Comparison of ENCODE assay signal across 32 cellular contexts in genomic region chr2:143313861-143314260, GRCh38.
"Had no signal": no experiment of that assay in that cellular context is flagged by ENCODE, and none has a peak within 500 bp of the region (broad histone marks: within the 10 kb centered on the region; RNA-seq: fewer than 3 reads in every experiment).

No MANE protein-coding gene starts in this region.

- H3K36me3 ChIP-seq: adrenal gland, esophagus squamous epithelium, gastroesophageal sphincter, heart right ventricle, WERI-Rb-1 had no signal

- DNase-seq: activated B cell treated with CpG ODN at 0.5 μM for 24 hours; activated CD4-positive, alpha-beta T cell treated with anti-CD3 and anti-CD28 coated beads for 48 hours; activated CD4-positive, alpha-beta T cell treated with anti-CD3 and anti-CD28 coated beads, Interleukin-2, amount 50 U/mL, for 1 hour; activated CD4-positive, alpha-beta T cell treated with anti-CD3 and anti-CD28 coated beads, Interleukin-2, amount 50 U/mL, for 48 hours; activated CD8-positive, alpha-beta memory T cell treated with anti-CD3 and anti-CD28 coated beads for 24 hours; activated CD8-positive, alpha-beta memory T cell treated with anti-CD3 and anti-CD28 coated beads, Interleukin-2, amount 50 U/mL, for 4 hours; activated CD8-positive, alpha-beta T cell treated with anti-CD3 and anti-CD28 coated beads for 36 hours; activated gamma-delta T cell; activated naive CD4-positive, alpha-beta T cell; activated naive CD4-positive, alpha-beta T cell treated with anti-CD3 and anti-CD28 coated beads, Interleukin-2, amount 10 ng/mL, durations not matched to agents 7 days and 5 days; activated naive CD8-positive, alpha-beta T cell treated with anti-CD3 and anti-CD28 coated beads for 36 hours; activated naive CD8-positive, alpha-beta T cell treated with anti-CD3 and anti-CD28 coated beads, Interleukin-2, amount 50 U/mL, for 24 hours; activated T-cell treated with anti-CD3 and anti-CD28 coated beads, Interleukin-2, amount 50 U/mL, for 1 hour; activated T-cell treated with anti-CD3 and anti-CD28 coated beads, Interleukin-2, amount 50 U/mL, for 48 hours; adrenal gland; amygdala; aorta; body of pancreas; caudate nucleus; effector CD8-positive, alpha-beta T cell; esophagus squamous epithelium; foreskin melanocyte; heart right ventricle; T1000; WERI-Rb-1 had no signal

- H3K9me3 Mint-ChIP-seq: activated B cell treated with CpG ODN at 0.5 μM for 24 hours; activated CD8-positive, alpha-beta T cell treated with anti-CD3 and anti-CD28 coated beads for 36 hours; activated naive CD4-positive, alpha-beta T cell treated with anti-CD3 and anti-CD28 coated beads, Interleukin-2, amount 10 ng/mL, durations not matched to agents 7 days and 5 days; activated naive CD8-positive, alpha-beta T cell treated with anti-CD3 and anti-CD28 coated beads for 36 hours; activated naive CD8-positive, alpha-beta T cell treated with anti-CD3 and anti-CD28 coated beads, Interleukin-2, amount 50 U/mL, for 24 hours; activated T-helper 1 cell treated with anti-CD3 and anti-CD28 coated beads, Interleukin-12 subunit alpha, Interleukin-12 subunit beta, Interleukin-2, Interleukin-4 antibody, amounts not matched to agents 30 ng/mL and 10 ng/mL and 1 ng/mL, durations not matched to agents 14 hours and 24 hours and 36 hours had no signal

- H3K4me3 ChIP-seq: adrenal gland, body of pancreas, esophagus squamous epithelium, gastroesophageal sphincter, heart right ventricle had no signal

- H3K4me1 ChIP-seq: adrenal gland, body of pancreas, esophagus squamous epithelium, gastroesophageal sphincter, heart right ventricle had no signal

- H3K4me3 Mint-ChIP-seq: activated B cell treated with CpG ODN at 0.5 μM for 24 hours; activated CD8-positive, alpha-beta T cell treated with anti-CD3 and anti-CD28 coated beads for 36 hours; activated naive CD4-positive, alpha-beta T cell treated with anti-CD3 and anti-CD28 coated beads, Interleukin-2, amount 10 ng/mL, durations not matched to agents 7 days and 5 days; activated naive CD8-positive, alpha-beta T cell treated with anti-CD3 and anti-CD28 coated beads for 36 hours; activated naive CD8-positive, alpha-beta T cell treated with anti-CD3 and anti-CD28 coated beads, Interleukin-2, amount 50 U/mL, for 24 hours; activated T-helper 1 cell treated with anti-CD3 and anti-CD28 coated beads, Interleukin-12 subunit alpha, Interleukin-12 subunit beta, Interleukin-2, Interleukin-4 antibody, amounts not matched to agents 30 ng/mL and 10 ng/mL and 1 ng/mL, durations not matched to agents 14 hours and 24 hours and 36 hours had no signal

- H3K27ac Mint-ChIP-seq: activated naive CD4-positive, alpha-beta T cell treated with anti-CD3 and anti-CD28 coated beads, Interleukin-2, amount 10 ng/mL, durations not matched to agents 7 days and 5 days; activated naive CD8-positive, alpha-beta T cell treated with anti-CD3 and anti-CD28 coated beads for 36 hours; activated naive CD8-positive, alpha-beta T cell treated with anti-CD3 and anti-CD28 coated beads, Interleukin-2, amount 50 U/mL, for 24 hours; activated T-helper 1 cell treated with anti-CD3 and anti-CD28 coated beads, Interleukin-12 subunit alpha, Interleukin-12 subunit beta, Interleukin-2, Interleukin-4 antibody, amounts not matched to agents 30 ng/mL and 10 ng/mL and 1 ng/mL, durations not matched to agents 14 hours and 24 hours and 36 hours had no signal

- ATAC-seq: activated CD4-positive, CD25-positive, alpha-beta regulatory T cell treated with anti-CD3 and anti-CD28 coated beads, Interleukin-2, amount 50 U/mL, for 24 hours; activated CD8-positive, alpha-beta T cell treated with anti-CD3 and anti-CD28 coated beads for 36 hours; activated naive CD8-positive, alpha-beta T cell treated with anti-CD3 and anti-CD28 coated beads, Interleukin-2, amount 50 U/mL, for 24 hours; body of pancreas; gastroesophageal sphincter; heart right ventricle had no signal

- FAIRE-seq: colon, endometrium, endothelial cell of umbilical vein had no signal

- H3K9me3 ChIP-seq: adrenal gland, body of pancreas, esophagus squamous epithelium, gastroesophageal sphincter, heart right ventricle had no signal

- H3K27me3 ChIP-seq: adrenal gland, body of pancreas, esophagus squamous epithelium, gastroesophageal sphincter, heart right ventricle had no signal

- H3K27me3 Mint-ChIP-seq: activated B cell treated with CpG ODN at 0.5 μM for 24 hours; activated CD8-positive, alpha-beta T cell treated with anti-CD3 and anti-CD28 coated beads for 36 hours; activated naive CD4-positive, alpha-beta T cell treated with anti-CD3 and anti-CD28 coated beads, Interleukin-2, amount 10 ng/mL, durations not matched to agents 7 days and 5 days; activated naive CD8-positive, alpha-beta T cell treated with anti-CD3 and anti-CD28 coated beads for 36 hours; activated naive CD8-positive, alpha-beta T cell treated with anti-CD3 and anti-CD28 coated beads, Interleukin-2, amount 50 U/mL, for 24 hours had no signal

- H3K4me1 Mint-ChIP-seq: activated B cell treated with CpG ODN at 0.5 μM for 24 hours; activated naive CD4-positive, alpha-beta T cell treated with anti-CD3 and anti-CD28 coated beads, Interleukin-2, amount 10 ng/mL, durations not matched to agents 7 days and 5 days had no signal

- H3K27ac ChIP-seq: adrenal gland, body of pancreas, epithelial cell of prostate, esophagus squamous epithelium, gastroesophageal sphincter, heart right ventricle, WERI-Rb-1 had no signal
